ENCODE assay signal across 13 cellular contexts in the genomic region with DNA sequence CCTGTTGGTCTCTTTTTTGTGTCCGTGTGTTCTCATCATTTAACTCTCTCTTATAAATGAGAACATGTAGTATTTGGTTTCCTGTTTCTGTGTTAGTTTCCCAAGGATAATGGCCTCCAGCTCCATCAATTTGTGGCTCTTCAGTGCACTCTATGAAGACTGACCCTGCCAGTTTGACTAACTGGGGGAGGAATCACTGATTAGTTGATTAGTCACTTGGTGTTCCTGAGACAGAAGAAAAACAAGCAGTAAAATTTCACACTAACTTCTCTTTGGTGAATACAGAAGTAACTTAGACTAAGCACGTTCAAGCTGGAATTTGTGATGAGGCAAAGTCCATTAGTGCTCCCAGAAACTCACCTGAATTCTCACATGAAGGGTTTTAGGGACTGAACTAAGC.
"Had no signal": no experiment of that assay in that cellular context is flagged by ENCODE, and none has a peak within 500 bp of the region (broad histone marks: within the 10 kb centered on the region; RNA-seq: fewer than 3 reads in every experiment).

No MANE protein-coding gene starts in this region.

- H3K4me3 ChIP-seq: hepatocyte, left ventricle myocardium inferior had no signal

- DNase-seq: activated CD4-positive, alpha-beta T cell treated with anti-CD3 and anti-CD28 coated beads, Interleukin-2, amount 10 ng/mL, durations not matched to agents 24 days and 14 days; activated CD4-positive, CD25-positive, alpha-beta regulatory T cell; activated CD8-positive, alpha-beta memory T cell treated with anti-CD3 and anti-CD28 coated beads, Interleukin-2, amount 50 U/mL, for 48 hours; activated gamma-delta T cell; activated T-cell treated with anti-CD3 and anti-CD28 coated beads, Interleukin-2, amount 50 U/mL, for 72 hours; erythroblast; kidney; left ventricle myocardium inferior; mesenchymal stem cell; naive thymus-derived CD8-positive, alpha-beta T cell; stimulated activated CD4-positive, alpha-beta T cell treated with anti-CD3 and anti-CD28 coated beads, Interleukin-12 subunit alpha, Interleukin-12 subunit beta, amount 100 ng/mL, for 4 hours; T-helper 17 cell had no signal
